1 cellular context compared by ENCODE assay signal in the genomic region with DNA sequence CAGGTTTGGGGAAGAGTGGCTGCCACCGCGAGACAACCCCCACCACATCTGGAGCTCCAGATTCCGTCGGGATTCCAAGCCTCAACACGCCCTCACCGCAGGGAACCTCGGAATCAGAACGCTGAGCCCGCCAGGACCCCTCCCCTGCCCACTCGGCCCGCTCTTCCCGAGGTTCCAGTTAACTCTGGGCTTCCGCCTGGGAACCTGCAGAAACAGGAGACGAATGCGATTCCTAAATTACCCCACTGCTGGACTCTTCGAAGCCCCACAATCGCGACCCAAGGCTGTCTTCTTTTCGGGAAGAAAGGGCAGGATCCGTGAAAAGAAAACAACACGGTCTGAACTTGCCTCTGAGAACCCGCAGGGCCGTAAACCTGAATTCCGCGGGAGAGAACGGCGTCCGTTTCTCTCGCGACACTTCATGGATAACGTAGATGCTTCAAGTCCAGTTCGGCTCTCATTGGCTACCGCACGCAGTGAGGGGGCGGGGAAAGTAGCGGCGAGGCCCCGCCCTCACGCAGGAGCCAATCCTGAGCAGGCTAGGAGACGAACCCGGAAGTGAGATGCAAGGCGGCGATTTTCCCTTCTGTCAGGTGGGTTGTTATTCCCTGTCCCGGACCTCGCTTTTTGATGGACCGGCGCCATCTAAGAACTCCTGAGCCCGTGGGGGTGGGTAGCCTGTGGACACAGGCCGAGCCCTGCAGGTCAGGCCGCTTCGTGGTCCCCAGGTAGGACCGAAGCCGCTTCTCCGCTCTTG.
TF ChIP-seq lines count a peak whose summit lies in the region.

A gene with protein sequence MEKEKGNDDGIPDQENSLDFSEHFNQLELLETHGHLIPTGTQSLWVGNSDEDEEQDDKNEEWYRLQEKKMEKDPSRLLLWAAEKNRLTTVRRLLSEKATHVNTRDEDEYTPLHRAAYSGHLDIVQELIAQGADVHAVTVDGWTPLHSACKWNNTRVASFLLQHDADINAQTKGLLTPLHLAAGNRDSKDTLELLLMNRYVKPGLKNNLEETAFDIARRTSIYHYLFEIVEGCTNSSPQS (plus strand): TSS at position 542 of the 757 bp plus-strand sequence. CDS start 2,710 bp downstream, outside the sequence.
A gene (minus strand): TSS at position 402 of the 757 bp plus-strand sequence. CDS start 1,043 bp downstream, outside the sequence.

TF ChIP-seq in K562, 482 proteins besides CTCF, POLR2A, EP300 and RAD21 (continued from another document and continues in another):
- peak; percentile 25; the same call in 1 of the 2 replicates for TF ChIP-seq MBD2 (IDR thresholded peaks at IDR 0.05; ENCODE audit: borderline replicate concordance, low read depth)
- TF ChIP-seq ZBTB8A (IDR thresholded peaks at IDR 0.05; ENCODE audit: partially characterized antibody) = no peak
- TF ChIP-seq, protein P1, sequence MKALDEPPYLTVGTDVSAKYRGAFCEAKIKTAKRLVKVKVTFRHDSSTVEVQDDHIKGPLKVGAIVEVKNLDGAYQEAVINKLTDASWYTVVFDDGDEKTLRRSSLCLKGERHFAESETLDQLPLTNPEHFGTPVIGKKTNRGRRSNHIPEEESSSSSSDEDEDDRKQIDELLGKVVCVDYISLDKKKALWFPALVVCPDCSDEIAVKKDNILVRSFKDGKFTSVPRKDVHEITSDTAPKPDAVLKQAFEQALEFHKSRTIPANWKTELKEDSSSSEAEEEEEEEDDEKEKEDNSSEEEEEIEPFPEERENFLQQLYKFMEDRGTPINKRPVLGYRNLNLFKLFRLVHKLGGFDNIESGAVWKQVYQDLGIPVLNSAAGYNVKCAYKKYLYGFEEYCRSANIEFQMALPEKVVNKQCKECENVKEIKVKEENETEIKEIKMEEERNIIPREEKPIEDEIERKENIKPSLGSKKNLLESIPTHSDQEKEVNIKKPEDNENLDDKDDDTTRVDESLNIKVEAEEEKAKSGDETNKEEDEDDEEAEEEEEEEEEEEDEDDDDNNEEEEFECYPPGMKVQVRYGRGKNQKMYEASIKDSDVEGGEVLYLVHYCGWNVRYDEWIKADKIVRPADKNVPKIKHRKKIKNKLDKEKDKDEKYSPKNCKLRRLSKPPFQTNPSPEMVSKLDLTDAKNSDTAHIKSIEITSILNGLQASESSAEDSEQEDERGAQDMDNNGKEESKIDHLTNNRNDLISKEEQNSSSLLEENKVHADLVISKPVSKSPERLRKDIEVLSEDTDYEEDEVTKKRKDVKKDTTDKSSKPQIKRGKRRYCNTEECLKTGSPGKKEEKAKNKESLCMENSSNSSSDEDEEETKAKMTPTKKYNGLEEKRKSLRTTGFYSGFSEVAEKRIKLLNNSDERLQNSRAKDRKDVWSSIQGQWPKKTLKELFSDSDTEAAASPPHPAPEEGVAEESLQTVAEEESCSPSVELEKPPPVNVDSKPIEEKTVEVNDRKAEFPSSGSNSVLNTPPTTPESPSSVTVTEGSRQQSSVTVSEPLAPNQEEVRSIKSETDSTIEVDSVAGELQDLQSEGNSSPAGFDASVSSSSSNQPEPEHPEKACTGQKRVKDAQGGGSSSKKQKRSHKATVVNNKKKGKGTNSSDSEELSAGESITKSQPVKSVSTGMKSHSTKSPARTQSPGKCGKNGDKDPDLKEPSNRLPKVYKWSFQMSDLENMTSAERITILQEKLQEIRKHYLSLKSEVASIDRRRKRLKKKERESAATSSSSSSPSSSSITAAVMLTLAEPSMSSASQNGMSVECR (CRISPR knock-in tag; IDR thresholded peaks at IDR 0.05) = peak; percentile 72
- TF ChIP-seq NCOA4 (IDR thresholded peaks at IDR 0.05; ENCODE audit: partially characterized antibody) = no peak
- no peak for TF ChIP-seq NCOA2 (IDR thresholded peaks at IDR 0.05; ENCODE audit: partially characterized antibody in 2 of 2)
- no peak for TF ChIP-seq CHCHD3 (CRISPR knock-in tag; IDR thresholded peaks at IDR 0.05)
- TF ChIP-seq MCM2 (IDR thresholded peaks at IDR 0.05; ENCODE audit: low read depth) = no peak
- TF ChIP-seq SRF (CRISPR knock-in tag; IDR thresholded peaks at IDR 0.05) = 0 out of 4 replicates have a peak, but pooled peaks of 1 of the 2 experiments have one; percentile 40
- TF ChIP-seq HDAC1 (IDR thresholded peaks at IDR 0.05) = peak in 1 of 2 experiments; percentile 90; a peak in 2 of 4 replicates
- TF ChIP-seq, protein P2, sequence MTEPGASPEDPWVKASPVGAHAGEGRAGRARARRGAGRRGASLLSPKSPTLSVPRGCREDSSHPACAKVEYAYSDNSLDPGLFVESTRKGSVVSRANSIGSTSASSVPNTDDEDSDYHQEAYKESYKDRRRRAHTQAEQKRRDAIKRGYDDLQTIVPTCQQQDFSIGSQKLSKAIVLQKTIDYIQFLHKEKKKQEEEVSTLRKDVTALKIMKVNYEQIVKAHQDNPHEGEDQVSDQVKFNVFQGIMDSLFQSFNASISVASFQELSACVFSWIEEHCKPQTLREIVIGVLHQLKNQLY (CRISPR knock-in tag; conservative IDR thresholded peaks at IDR 0.05) = no peak
- no peak for TF ChIP-seq KHSRP (IDR thresholded peaks at IDR 0.05)
- TF ChIP-seq CTBP1 (IDR thresholded peaks at IDR 0.05; ENCODE audit: borderline replicate concordance) = peak; percentile 11; the same call in 1 of the 2 replicates
- TF ChIP-seq, protein P3, sequence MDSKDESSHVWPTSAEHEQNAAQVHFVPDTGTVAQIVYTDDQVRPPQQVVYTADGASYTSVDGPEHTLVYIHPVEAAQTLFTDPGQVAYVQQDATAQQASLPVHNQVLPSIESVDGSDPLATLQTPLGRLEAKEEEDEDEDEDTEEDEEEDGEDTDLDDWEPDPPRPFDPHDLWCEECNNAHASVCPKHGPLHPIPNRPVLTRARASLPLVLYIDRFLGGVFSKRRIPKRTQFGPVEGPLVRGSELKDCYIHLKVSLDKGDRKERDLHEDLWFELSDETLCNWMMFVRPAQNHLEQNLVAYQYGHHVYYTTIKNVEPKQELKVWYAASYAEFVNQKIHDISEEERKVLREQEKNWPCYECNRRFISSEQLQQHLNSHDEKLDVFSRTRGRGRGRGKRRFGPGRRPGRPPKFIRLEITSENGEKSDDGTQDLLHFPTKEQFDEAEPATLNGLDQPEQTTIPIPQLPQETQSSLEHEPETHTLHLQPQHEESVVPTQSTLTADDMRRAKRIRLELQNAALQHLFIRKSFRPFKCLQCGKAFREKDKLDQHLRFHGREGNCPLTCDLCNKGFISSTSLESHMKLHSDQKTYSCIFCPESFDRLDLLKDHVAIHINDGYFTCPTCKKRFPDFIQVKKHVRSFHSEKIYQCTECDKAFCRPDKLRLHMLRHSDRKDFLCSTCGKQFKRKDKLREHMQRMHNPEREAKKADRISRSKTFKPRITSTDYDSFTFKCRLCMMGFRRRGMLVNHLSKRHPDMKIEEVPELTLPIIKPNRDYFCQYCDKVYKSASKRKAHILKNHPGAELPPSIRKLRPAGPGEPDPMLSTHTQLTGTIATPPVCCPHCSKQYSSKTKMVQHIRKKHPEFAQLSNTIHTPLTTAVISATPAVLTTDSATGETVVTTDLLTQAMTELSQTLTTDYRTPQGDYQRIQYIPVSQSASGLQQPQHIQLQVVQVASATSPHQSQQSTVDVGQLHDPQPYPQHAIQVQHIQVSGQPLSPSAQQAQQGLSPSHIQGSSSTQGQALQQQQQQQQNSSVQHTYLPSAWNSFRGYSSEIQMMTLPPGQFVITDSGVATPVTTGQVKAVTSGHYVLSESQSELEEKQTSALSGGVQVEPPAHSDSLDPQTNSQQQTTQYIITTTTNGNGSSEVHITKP (IDR thresholded peaks at IDR 0.05; ENCODE audit: partially characterized antibody) = peak; percentile 96
- TF ChIP-seq RBM34 (IDR thresholded peaks at IDR 0.05; ENCODE audit: borderline replicate concordance, insufficient read depth, low read length) = no peak
- peak; percentile 36; the same call in 1 of the 2 replicates for TF ChIP-seq ZBTB7A (IDR thresholded peaks at IDR 0.05; ENCODE audit: borderline replicate concordance, control insufficient read depth, low read depth, low read length)
- no peak for TF ChIP-seq ETS2 (tag; IDR thresholded peaks at IDR 0.05; ENCODE audit: borderline replicate concordance, poor library complexity, severe bottlenecking)
- TF ChIP-seq ZNF764 (CRISPR knock-in tag; IDR thresholded peaks at IDR 0.05; ENCODE audit: low read depth) = no peak
- no peak for TF ChIP-seq NFIX (CRISPR knock-in tag; IDR thresholded peaks at IDR 0.05; ENCODE audit: low read depth)
- TF ChIP-seq MTA3 (IDR thresholded peaks at IDR 0.05; ENCODE audit: borderline replicate concordance) = peak; percentile 30; the same call in 1 of the 2 replicates
- TF ChIP-seq HMGN3 (IDR thresholded peaks at IDR 0.05; ENCODE audit: borderline replicate concordance, extremely low read depth, insufficient read length, low read depth, low read length) = no peak
- TF ChIP-seq ZNF146 (CRISPR knock-in tag; IDR thresholded peaks at IDR 0.05; ENCODE audit: unreplicated experiment) = no peak
- no peak for TF ChIP-seq SMAD4 (CRISPR knock-in tag; conservative IDR thresholded peaks at IDR 0.05)
- no peak for TF ChIP-seq GABPB2 (CRISPR knock-in tag; conservative IDR thresholded peaks at IDR 0.05)
- 0 out of 2 replicates have a peak, but pooled peaks have one; percentile 22 for TF ChIP-seq HLTF (IDR thresholded peaks at IDR 0.05)
- TF ChIP-seq ZNF175 (CRISPR knock-in tag; IDR thresholded peaks at IDR 0.05; ENCODE audit: low read depth) = no peak
- no peak for TF ChIP-seq SMC3 (conservative IDR thresholded peaks at IDR 0.05; ENCODE audit: insufficient read depth, low read depth, low read length)
- peak; percentile 7; the same call in 1 of the 2 replicates for TF ChIP-seq FOXK1 (CRISPR knock-in tag; IDR thresholded peaks at IDR 0.05; ENCODE audit: borderline replicate concordance)
- 0 out of 2 replicates have a peak, but pooled peaks have one; percentile 10 for TF ChIP-seq TOE1 (IDR thresholded peaks at IDR 0.05; ENCODE audit: borderline replicate concordance)
- TF ChIP-seq TOE1 (CRISPR knock-in tag; IDR thresholded peaks at IDR 0.05; ENCODE audit: borderline replicate concordance, low read depth) = no peak
- no peak for TF ChIP-seq ZNF830 (CRISPR knock-in tag; IDR thresholded peaks at IDR 0.05)
- TF ChIP-seq ZNF324 (CRISPR knock-in tag; IDR thresholded peaks at IDR 0.05) = no peak
- TF ChIP-seq ESRRA (IDR thresholded peaks at IDR 0.05; ENCODE audit: borderline replicate concordance, low read depth) = no peak
- TF ChIP-seq HMG20B (CRISPR knock-in tag; IDR thresholded peaks at IDR 0.05) = no peak
- TF ChIP-seq, protein P4, sequence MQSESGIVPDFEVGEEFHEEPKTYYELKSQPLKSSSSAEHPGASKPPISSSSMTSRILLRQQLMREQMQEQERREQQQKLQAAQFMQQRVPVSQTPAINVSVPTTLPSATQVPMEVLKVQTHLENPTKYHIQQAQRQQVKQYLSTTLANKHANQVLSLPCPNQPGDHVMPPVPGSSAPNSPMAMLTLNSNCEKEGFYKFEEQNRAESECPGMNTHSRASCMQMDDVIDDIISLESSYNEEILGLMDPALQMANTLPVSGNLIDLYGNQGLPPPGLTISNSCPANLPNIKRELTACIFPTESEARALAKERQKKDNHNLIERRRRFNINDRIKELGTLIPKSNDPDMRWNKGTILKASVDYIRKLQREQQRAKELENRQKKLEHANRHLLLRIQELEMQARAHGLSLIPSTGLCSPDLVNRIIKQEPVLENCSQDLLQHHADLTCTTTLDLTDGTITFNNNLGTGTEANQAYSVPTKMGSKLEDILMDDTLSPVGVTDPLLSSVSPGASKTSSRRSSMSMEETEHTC (IDR thresholded peaks at IDR 0.05) = no peak
- no peak for TF ChIP-seq NR1H2 (CRISPR knock-in tag; IDR thresholded peaks at IDR 0.05)
- TF ChIP-seq CBX3 (IDR thresholded peaks at IDR 0.05; ENCODE audit: borderline replicate concordance in 1 of 2, low read length in 2 of 2) = no peak
- no peak for TF ChIP-seq CBFA2T2 (conservative IDR thresholded peaks at IDR 0.05)
- TF ChIP-seq CAMTA2 (CRISPR knock-in tag; conservative IDR thresholded peaks at IDR 0.05) = no peak
- TF ChIP-seq NRF1 (conservative IDR thresholded peaks at IDR 0.05 in 1 of 2, IDR thresholded peaks at IDR 0.05 in 1 of 2) = peak; percentile 81 to 85
- TF ChIP-seq, protein P5, sequence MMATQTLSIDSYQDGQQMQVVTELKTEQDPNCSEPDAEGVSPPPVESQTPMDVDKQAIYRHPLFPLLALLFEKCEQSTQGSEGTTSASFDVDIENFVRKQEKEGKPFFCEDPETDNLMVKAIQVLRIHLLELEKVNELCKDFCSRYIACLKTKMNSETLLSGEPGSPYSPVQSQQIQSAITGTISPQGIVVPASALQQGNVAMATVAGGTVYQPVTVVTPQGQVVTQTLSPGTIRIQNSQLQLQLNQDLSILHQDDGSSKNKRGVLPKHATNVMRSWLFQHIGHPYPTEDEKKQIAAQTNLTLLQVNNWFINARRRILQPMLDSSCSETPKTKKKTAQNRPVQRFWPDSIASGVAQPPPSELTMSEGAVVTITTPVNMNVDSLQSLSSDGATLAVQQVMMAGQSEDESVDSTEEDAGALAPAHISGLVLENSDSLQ (IDR thresholded peaks at IDR 0.05) = 0 out of 2 replicates have a peak, but pooled peaks have one; percentile 24
- no peak for TF ChIP-seq TSC22D4 (tag; IDR thresholded peaks at IDR 0.05)
- peak; percentile 12 to 36; a peak in 2 of 4 replicates for TF ChIP-seq SIN3A (IDR thresholded peaks at IDR 0.05; ENCODE audit: borderline replicate concordance in 2 of 2, control insufficient read depth in 1 of 2, low read depth in 2 of 2, low read length in 2 of 2)
- no peak for TF ChIP-seq MEF2A (IDR thresholded peaks at IDR 0.05; ENCODE audit: control insufficient read depth, low read depth, low read length)
- TF ChIP-seq, protein P6, sequence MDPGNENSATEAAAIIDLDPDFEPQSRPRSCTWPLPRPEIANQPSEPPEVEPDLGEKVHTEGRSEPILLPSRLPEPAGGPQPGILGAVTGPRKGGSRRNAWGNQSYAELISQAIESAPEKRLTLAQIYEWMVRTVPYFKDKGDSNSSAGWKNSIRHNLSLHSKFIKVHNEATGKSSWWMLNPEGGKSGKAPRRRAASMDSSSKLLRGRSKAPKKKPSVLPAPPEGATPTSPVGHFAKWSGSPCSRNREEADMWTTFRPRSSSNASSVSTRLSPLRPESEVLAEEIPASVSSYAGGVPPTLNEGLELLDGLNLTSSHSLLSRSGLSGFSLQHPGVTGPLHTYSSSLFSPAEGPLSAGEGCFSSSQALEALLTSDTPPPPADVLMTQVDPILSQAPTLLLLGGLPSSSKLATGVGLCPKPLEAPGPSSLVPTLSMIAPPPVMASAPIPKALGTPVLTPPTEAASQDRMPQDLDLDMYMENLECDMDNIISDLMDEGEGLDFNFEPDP (CRISPR knock-in tag; IDR thresholded peaks at IDR 0.05) = no peak
- TF ChIP-seq, protein P7, sequence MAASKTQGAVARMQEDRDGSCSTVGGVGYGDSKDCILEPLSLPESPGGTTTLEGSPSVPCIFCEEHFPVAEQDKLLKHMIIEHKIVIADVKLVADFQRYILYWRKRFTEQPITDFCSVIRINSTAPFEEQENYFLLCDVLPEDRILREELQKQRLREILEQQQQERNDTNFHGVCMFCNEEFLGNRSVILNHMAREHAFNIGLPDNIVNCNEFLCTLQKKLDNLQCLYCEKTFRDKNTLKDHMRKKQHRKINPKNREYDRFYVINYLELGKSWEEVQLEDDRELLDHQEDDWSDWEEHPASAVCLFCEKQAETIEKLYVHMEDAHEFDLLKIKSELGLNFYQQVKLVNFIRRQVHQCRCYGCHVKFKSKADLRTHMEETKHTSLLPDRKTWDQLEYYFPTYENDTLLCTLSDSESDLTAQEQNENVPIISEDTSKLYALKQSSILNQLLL (CRISPR knock-in tag; IDR thresholded peaks at IDR 0.05; ENCODE audit: borderline replicate concordance) = no peak
